Comparison of ENCODE assay signal across 14 cellular contexts in the genomic region with DNA sequence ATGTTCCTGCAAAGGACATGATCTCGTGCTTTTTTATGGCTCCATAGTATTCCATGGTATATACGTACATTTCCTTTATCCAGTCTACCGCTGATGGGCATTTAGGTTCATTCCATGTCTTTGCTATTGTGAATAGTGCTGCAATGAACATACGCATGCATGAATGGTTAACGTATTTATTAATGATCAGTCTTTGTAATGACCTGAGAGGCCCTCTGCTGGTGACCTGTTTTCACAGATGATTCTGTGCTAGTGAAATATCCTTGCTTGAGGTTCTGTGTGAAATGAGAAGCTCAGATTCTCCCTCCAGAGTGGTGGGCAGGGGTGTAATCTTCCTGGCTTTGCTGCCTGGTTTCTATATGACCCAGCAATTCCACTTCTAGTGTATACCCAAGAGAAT.
"Had no signal": no experiment of that assay in that cellular context is flagged by ENCODE, and none has a peak within 500 bp of the region (broad histone marks: within the 10 kb centered on the region; RNA-seq: fewer than 3 reads in every experiment).

No MANE protein-coding gene starts in this region.

- H3K4me1 ChIP-seq: gastroesophageal sphincter, left ventricle myocardium inferior, psoas muscle, testis, upper lobe of right lung had no signal

- H3K36me3 ChIP-seq: gastroesophageal sphincter, left ventricle myocardium inferior, upper lobe of right lung had no signal

- H3K27me3 ChIP-seq: gastroesophageal sphincter, testis, upper lobe of right lung had no signal

- ATAC-seq: gastroesophageal sphincter; psoas muscle; stimulated activated naive CD8-positive, alpha-beta T cell treated with anti-CD3 and anti-CD28 coated beads, Interleukin-15, amount 100 ng/mL, for 72 hours; upper lobe of right lung had no signal

- DNase-seq: activated CD4-positive, alpha-beta T cell treated with anti-CD3 and anti-CD28 coated beads for 4 hours; activated naive CD4-positive, alpha-beta T cell; aorta; kidney; left ventricle myocardium inferior; mesendoderm; nephron progenitor cell; psoas muscle; stimulated activated CD4-positive, alpha-beta T cell treated with anti-CD3 and anti-CD28 coated beads, Interleukin-4, amount 100 ng/mL, for 24 hours; stimulated activated naive CD8-positive, alpha-beta T cell treated with anti-CD3 and anti-CD28 coated beads, Interleukin-15, amount 100 ng/mL, for 72 hours; T-helper 9 cell; testis; upper lobe of right lung had no signal

- H3K9me3 ChIP-seq: gastroesophageal sphincter, left ventricle myocardium inferior, psoas muscle, testis, upper lobe of right lung had no signal

- H3K4me3 ChIP-seq: gastroesophageal sphincter, left ventricle myocardium inferior, psoas muscle, testis, upper lobe of right lung had no signal
